9 cellular contexts compared by ENCODE assay signal in the genomic region with DNA sequence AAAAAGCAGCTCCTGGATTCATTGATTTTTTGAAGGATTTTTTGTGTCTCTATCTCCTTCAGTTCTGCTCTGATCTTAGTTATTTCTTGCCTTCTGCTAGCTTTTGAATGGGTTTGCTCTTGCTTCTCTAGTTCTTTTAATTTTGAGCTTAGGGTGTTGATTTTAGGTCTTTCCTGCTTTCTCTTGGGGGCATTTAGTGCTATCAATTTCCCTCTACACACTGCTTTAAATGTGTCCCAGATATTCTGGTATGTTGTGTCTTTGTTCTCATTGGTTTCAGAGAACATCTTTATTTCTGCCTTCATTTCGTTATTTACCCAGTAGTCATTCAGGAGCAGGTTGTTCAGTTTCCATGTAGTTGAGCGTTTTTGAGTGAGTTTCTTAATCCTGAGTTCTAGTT. TPM values are rescaled to one million over a fixed set of nuclear protein-coding genes. Genes with fewer than 3 reads are reported as not detected.
"Had no signal": no experiment of that assay in that cellular context is flagged by ENCODE, and none has a peak within 500 bp of the region (broad histone marks: within the 10 kb centered on the region; RNA-seq: fewer than 3 reads in every experiment).

No MANE protein-coding gene starts in this region.

RNA-seq across cellular contexts. Expression of gene CMA1, which starts 57.2 kb away (rescaled TPM):
- total RNA-seq: OCI-LY7, PC-3, PC-9, Peyer's patch, RPMI7951, SJCRH30, SJSA1, SK-MEL-5 had no signal
- polyA plus RNA-seq: SK-N-SH had no signal
